13 cellular contexts compared by ENCODE assay signal in genomic region chr17:42399948-42400843, GRCh38. TPM values are rescaled to one million over a fixed set of nuclear protein-coding genes. Genes with fewer than 3 reads are reported as not detected.
DNase-seq lines count a peak whose midpoint lies in the region; ATAC-seq and TF ChIP-seq lines count a peak whose summit lies in the region.
"Had no signal": no experiment of that assay in that cellular context is flagged by ENCODE, and none has a peak within 500 bp of the region (broad histone marks: within the 10 kb centered on the region; RNA-seq: fewer than 3 reads in every experiment).

No MANE protein-coding gene starts in this region.

- H3K27ac Mint-ChIP-seq in naive thymus-derived CD8-positive, alpha-beta T cell = peak overlapping the region; percentile 31 to 85 (median 60)

- 64% methylated on average over 6 of the region's 6 CpGs for WGBS in HUES64

- no peaks in the 10 kb centered on the region for H3K27me3 ChIP-seq in HUES64 (ENCODE audit: insufficient read depth, low read length)
- no peaks in the 10 kb centered on the region for H3K27me3 ChIP-seq in ascending aorta

- H3K27ac ChIP-seq in HUES64 (ENCODE audit: low read depth, low read length) = peak overlapping the region; percentile 20; the same call in 1 of the 2 replicates
- H3K27ac ChIP-seq in ascending aorta = peak overlapping the region; percentile 67 to 68

- TF ChIP-seq CTCF in ascending aorta (IDR thresholded peaks at IDR 0.05) = no peak

- H3K4me3 Mint-ChIP-seq in naive thymus-derived CD8-positive, alpha-beta T cell = peak overlapping the region in 8 of 10 donors; percentile 3 to 63 (median 52)
- H3K4me3 Mint-ChIP-seq: activated T-cell treated with anti-CD3 and anti-CD28 coated beads, Interleukin-2, amount 50 U/mL, for 4 hours; central memory CD8-positive, alpha-beta T cell had no signal

- H3K36me3 Mint-ChIP-seq in naive thymus-derived CD8-positive, alpha-beta T cell = no peaks in the 10 kb centered on the region

- POLR2A ChIA-PET in naive thymus-derived CD8-positive, alpha-beta T cell (lab: Charles Lee) = interaction anchor here (0.6 to 3.9 kb wide), 12 partner anchors 11 to 152 kb away, joined by 3 to 33 read pairs (median 3); partner anchors contain the start of genes NAGLU and STAT3

- H3K4me3 ChIP-seq in HUES64 (ENCODE audit: low read length) (no peak overlapping the region), ascending aorta (no peak overlapping the region)

- no peaks in the 10 kb centered on the region for H3K27me3 Mint-ChIP-seq in naive thymus-derived CD8-positive, alpha-beta T cell
- H3K27me3 Mint-ChIP-seq: central memory CD8-positive, alpha-beta T cell had no signal

- H3K4me1 Mint-ChIP-seq in naive thymus-derived CD8-positive, alpha-beta T cell = peaks cover 16 to 22% (median 19%) of the 10 kb centered on the region in 4 donors

- H3K9me3 ChIP-seq in HUES64 (ENCODE audit: insufficient read depth, low read depth, low read length) = no peaks in the 10 kb centered on the region
- no peaks in the 10 kb centered on the region for H3K9me3 ChIP-seq in ascending aorta

- peak; percentile 64 to 71 for ATAC-seq in naive thymus-derived CD8-positive, alpha-beta T cell
- ATAC-seq in GM21576 (IDR thresholded peaks at IDR 0.05; ENCODE audit: unreplicated experiment) = no peak
- ATAC-seq: PC-3 had no signal

- H3K9ac ChIP-seq in HUES64 (ENCODE audit: low read depth, low read length) = no peak overlapping the region

- no peaks in the 10 kb centered on the region for H3K9me3 Mint-ChIP-seq in naive thymus-derived CD8-positive, alpha-beta T cell
- H3K9me3 Mint-ChIP-seq: activated T-cell treated with anti-CD3 and anti-CD28 coated beads, Interleukin-2, amount 50 U/mL, for 4 hours; central memory CD8-positive, alpha-beta T cell had no signal

- DNase-seq in EH (ENCODE audit: low read depth) (peak; percentile 36), ascending aorta (ENCODE audit: low spot score in 2 of 2) (no peak), occipital lobe (lab: John Stamatoyannopoulos, UW) (no peak), DMS53 (lab: John Stamatoyannopoulos, UW) (no peak), GM19240 (ENCODE audit: insufficient read length, low spot score) (no peak)
- peak in 2 of 10 donors; percentile 27 to 35 for DNase-seq in naive thymus-derived CD8-positive, alpha-beta T cell
- DNase-seq: activated T-cell treated with anti-CD3 and anti-CD28 coated beads, Interleukin-2, amount 50 U/mL, for 4 hours; Karpas-422; NCI-H2081; PC-3 had no signal

- H3K4me1 ChIP-seq in HUES64 (ENCODE audit: insufficient read depth, low read length) = peaks cover 26% of the 10 kb centered on the region
- H3K4me1 ChIP-seq in ascending aorta = peaks cover 0 to 14% of the 10 kb centered on the region in 2 donors

- intact Hi-C loops in ascending aorta (cut with DNase I) = no loop called here

- H3K36me3 ChIP-seq in HUES64 (ENCODE audit: insufficient read depth, low read length) (peaks cover 14% of the 10 kb centered on the region; the same call in 1 of the 2 replicates), ascending aorta (peaks cover 22 to 30% of the 10 kb centered on the region in 2 donors)

RNA-seq across cellular contexts. Expression of gene STAT3, which starts 12.0 kb away (rescaled TPM):
- polyA plus RNA-seq in HUES64 (2013, experiment 1 of 2) = 50.2 TPM
- 47.3 TPM for polyA plus RNA-seq in HUES64 (2013, experiment 2 of 2)
- total RNA-seq in ascending aorta (181 TPM), occipital lobe (25.1 TPM)
- 100 to 1,000 TPM; 130 to 135 TPM for total RNA-seq in naive thymus-derived CD8-positive, alpha-beta T cell
- 100 to 1,000 TPM; 129 to 154 (median 153) TPM for polyA plus RNA-seq in naive thymus-derived CD8-positive, alpha-beta T cell
- total RNA-seq: PC-3 had no signal

RNA-seq across cellular contexts. Expression of gene CAVIN1, which starts 22.9 kb away (rescaled TPM):
- 12.7 TPM for polyA plus RNA-seq in HUES64 (2013, experiment 1 of 2)
- polyA plus RNA-seq in HUES64 (2013, experiment 2 of 2) = 12.7 TPM
- total RNA-seq in ascending aorta (548 TPM), occipital lobe (7.8 TPM)
- total RNA-seq in naive thymus-derived CD8-positive, alpha-beta T cell = not detected
- polyA plus RNA-seq in naive thymus-derived CD8-positive, alpha-beta T cell = under 1 TPM in 1 of 3 donors, not detected in 2; 0.03 TPM
- total RNA-seq: PC-3 had no signal

RNA-seq across cellular contexts. Expression of gene ATP6V0A1, which starts 58.5 kb away (rescaled TPM):
- polyA plus RNA-seq in HUES64 (2013, experiment 1 of 2) = 24.8 TPM
- polyA plus RNA-seq in HUES64 (2013, experiment 2 of 2) = 25.4 TPM
- total RNA-seq in ascending aorta (59.0 TPM), occipital lobe (263 TPM)
- 10 to 100 TPM; 18.3 to 19.1 TPM for total RNA-seq in naive thymus-derived CD8-positive, alpha-beta T cell
- polyA plus RNA-seq in naive thymus-derived CD8-positive, alpha-beta T cell = 10 to 100 TPM in 2 of 3 donors, 1 to 10 TPM in 1; 4.1 to 12.6 (median 10.3) TPM

Comparison
In these comparisons a context has a peak if more than half of its experiments do, and no peak if none do; other contexts are left out.
1. RNA of gene CAVIN1, which starts 22.9 kb away (total RNA-seq): 548 TPM in ascending aorta (single experiment); 7.8 TPM in occipital lobe (single experiment) and not detected in naive thymus-derived CD8-positive, alpha-beta T cell; every median in the first group is over 10 times any median in the second.